In the genomic region with DNA sequence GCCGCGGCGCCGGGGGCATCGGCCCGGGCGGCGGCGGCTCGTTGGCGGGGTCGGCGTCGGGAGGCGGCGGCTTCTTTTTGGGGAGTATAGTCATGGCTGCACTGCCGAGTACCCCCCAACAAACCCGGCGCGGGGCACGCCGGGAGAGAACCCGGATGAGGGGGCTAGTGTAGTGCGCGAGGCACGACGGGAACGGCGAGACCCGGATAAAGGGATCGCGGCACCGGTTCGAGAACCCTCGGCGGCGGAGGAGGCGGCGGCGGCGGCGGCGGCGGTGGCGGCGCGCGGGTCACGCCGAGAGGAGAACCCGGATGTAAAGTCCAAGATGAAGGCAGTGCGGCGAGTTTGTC, we compare ENCODE assay signal across 8 cellular contexts. TPM values are rescaled to one million over a fixed set of nuclear protein-coding genes. Genes with fewer than 3 reads are reported as not detected.
DNase-seq lines count a peak whose midpoint lies in the region; ATAC-seq and TF ChIP-seq lines count a peak whose summit lies in the region.

A gene with protein sequence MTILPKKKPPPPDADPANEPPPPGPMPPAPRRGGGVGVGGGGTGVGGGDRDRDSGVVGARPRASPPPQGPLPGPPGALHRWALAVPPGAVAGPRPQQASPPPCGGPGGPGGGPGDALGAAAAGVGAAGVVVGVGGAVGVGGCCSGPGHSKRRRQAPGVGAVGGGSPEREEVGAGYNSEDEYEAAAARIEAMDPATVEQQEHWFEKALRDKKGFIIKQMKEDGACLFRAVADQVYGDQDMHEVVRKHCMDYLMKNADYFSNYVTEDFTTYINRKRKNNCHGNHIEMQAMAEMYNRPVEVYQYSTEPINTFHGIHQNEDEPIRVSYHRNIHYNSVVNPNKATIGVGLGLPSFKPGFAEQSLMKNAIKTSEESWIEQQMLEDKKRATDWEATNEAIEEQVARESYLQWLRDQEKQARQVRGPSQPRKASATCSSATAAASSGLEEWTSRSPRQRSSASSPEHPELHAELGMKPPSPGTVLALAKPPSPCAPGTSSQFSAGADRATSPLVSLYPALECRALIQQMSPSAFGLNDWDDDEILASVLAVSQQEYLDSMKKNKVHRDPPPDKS (minus strand): TSS at position 131 of the 350 bp plus-strand sequence. CDS start 37 bp downstream, at position 94.

- peak within 1 kb of the TSS; percentile 55 for H3K4me3 ChIP-seq in epithelial cell of proximal tubule (ENCODE audit: low read depth, low read length)
- peak within 1 kb of the TSS; percentile 89 for H3K4me3 ChIP-seq in naive thymus-derived CD4-positive, alpha-beta T cell (ENCODE audit: low read length)

- CTCF ChIA-PET in naive thymus-derived CD4-positive, alpha-beta T cell (lab: Charles Lee): no interaction called here

- H3K9me3 ChIP-seq in naive thymus-derived CD4-positive, alpha-beta T cell (ENCODE audit: control insufficient read depth in 2 of 3, low read length in 3 of 3): no peaks in the 10 kb centered on the region

- peaks cover 0 to 2% (median 0%) of the 10 kb centered on the region in 5 donors for H3K27me3 Mint-ChIP-seq in naive thymus-derived CD4-positive, alpha-beta T cell

- peak within 1 kb of the TSS; percentile 100 for H3K27ac ChIP-seq in naive thymus-derived CD4-positive, alpha-beta T cell (ENCODE audit: low read depth, low read length)

- peaks cover 0 to 4% (median 0%) of the 10 kb centered on the region in 11 donors for H3K9me3 Mint-ChIP-seq in naive thymus-derived CD4-positive, alpha-beta T cell

- H3K4me3 Mint-ChIP-seq in naive thymus-derived CD4-positive, alpha-beta T cell: peak within 1 kb of the TSS; percentile 81 to 100 (median 98)

- ATAC-seq in HG02885 (IDR thresholded peaks at IDR 0.05; ENCODE audit: poor library complexity, unreplicated experiment): peak; percentile 42
- peak; percentile 57 for ATAC-seq in naive thymus-derived CD4-positive, alpha-beta T cell

- H3K4me1 ChIP-seq in naive thymus-derived CD4-positive, alpha-beta T cell (ENCODE audit: control insufficient read depth in 2 of 2, insufficient read depth in 2 of 2, low read length in 2 of 2): peaks cover 31 to 37% of the 10 kb centered on the region in 2 donors

- peak within 1 kb of the TSS; percentile 98 to 100 (median 100) for H3K27ac Mint-ChIP-seq in naive thymus-derived CD4-positive, alpha-beta T cell

- no peak for TF ChIP-seq CTCF in epithelial cell of proximal tubule (conservative IDR thresholded peaks at IDR 0.05; ENCODE audit: low read depth, low read length)

- POLR2A ChIA-PET in naive thymus-derived CD4-positive, alpha-beta T cell (lab: Charles Lee): interaction anchor here (0.6 to 10.4 kb wide), 26 partner anchors 11 to 1812 kb away, joined by 3 to 135 read pairs (median 4); a partner anchor contains a TSS

- peaks cover 9 to 60% (median 44%) of the 10 kb centered on the region in 7 donors for H3K4me1 Mint-ChIP-seq in naive thymus-derived CD4-positive, alpha-beta T cell

- peaks cover 0 to 11% (median 0%) of the 10 kb centered on the region in 3 experiments for H3K36me3 ChIP-seq in naive thymus-derived CD4-positive, alpha-beta T cell (ENCODE audit: control insufficient read depth in 2 of 3, insufficient read depth in 3 of 3, low read length in 3 of 3)

- no peaks in the 10 kb centered on the region for H3K27me3 ChIP-seq in naive thymus-derived CD4-positive, alpha-beta T cell (ENCODE audit: control insufficient read depth in 2 of 2, insufficient read depth in 2 of 2, low read length in 2 of 2)

- H3K36me3 Mint-ChIP-seq in naive thymus-derived CD4-positive, alpha-beta T cell: peaks cover 0 to 6% (median 0%) of the 10 kb centered on the region in 5 donors

- DNase-seq in NCI-H1436 (lab: John Stamatoyannopoulos, UW) (peak; percentile 32), NCI-H1436 treated with DMSO at 0.1 percent for 48 hours (lab: John Stamatoyannopoulos, UW) (no peak), NCI-H345 treated with DMSO at 0.1 percent for 48 hours (lab: John Stamatoyannopoulos, UW; ENCODE audit: unreplicated experiment) (peak; percentile 50), epithelial cell of proximal tubule (ENCODE audit: low read depth) (no peak)
- peak; percentile 84 for DNase-seq in activated CD8-positive, alpha-beta memory T cell treated with anti-CD3 and anti-CD28 coated beads, Interleukin-2, amount 50 U/mL, for 48 hours
- peak in 4 of 9 donors; percentile 52 to 87 (median 74) for DNase-seq in naive thymus-derived CD4-positive, alpha-beta T cell
- DNase-seq in stimulated activated naive CD4-positive, alpha-beta T cell treated with Interleukin-2 at 50 U/mL for 16 hours (lab: John Stamatoyannopoulos, UW): peak; percentile 78

- intact Hi-C loops in naive thymus-derived CD4-positive, alpha-beta T cell (cut with micrococcal nuclease): loop anchor here (5.0 kb wide), 4 partner anchors 220 to 1740 kb away; a partner anchor contains a TSS

RNA-seq across cellular contexts. Expression of the gene that starts here (rescaled TPM):
- 34.4 and 44.2 TPM in 2 replicates for total RNA-seq in epithelial cell of proximal tubule
- 10 to 100 TPM; 62.5 to 95.5 (median 90.4) TPM for total RNA-seq in naive thymus-derived CD4-positive, alpha-beta T cell
- polyA plus RNA-seq in naive thymus-derived CD4-positive, alpha-beta T cell: 10 to 100 TPM; 17.2 to 33.8 TPM

Comparison
In these comparisons a context has a peak if more than half of its experiments do, and no peak if none do; other contexts are left out.
1. DNase-seq: peak in NCI-H1436 (single experiment), NCI-H345 treated with DMSO at 0.1 percent for 48 hours (single experiment), activated CD8-positive, alpha-beta memory T cell treated with anti-CD3 and anti-CD28 coated beads, Interleukin-2, amount 50 U/mL, for 48 hours (single experiment) and stimulated activated naive CD4-positive, alpha-beta T cell treated with Interleukin-2 at 50 U/mL for 16 hours (single experiment); none in NCI-H1436 treated with DMSO at 0.1 percent for 48 hours (single experiment) and epithelial cell of proximal tubule (single experiment).